In the genomic region with DNA sequence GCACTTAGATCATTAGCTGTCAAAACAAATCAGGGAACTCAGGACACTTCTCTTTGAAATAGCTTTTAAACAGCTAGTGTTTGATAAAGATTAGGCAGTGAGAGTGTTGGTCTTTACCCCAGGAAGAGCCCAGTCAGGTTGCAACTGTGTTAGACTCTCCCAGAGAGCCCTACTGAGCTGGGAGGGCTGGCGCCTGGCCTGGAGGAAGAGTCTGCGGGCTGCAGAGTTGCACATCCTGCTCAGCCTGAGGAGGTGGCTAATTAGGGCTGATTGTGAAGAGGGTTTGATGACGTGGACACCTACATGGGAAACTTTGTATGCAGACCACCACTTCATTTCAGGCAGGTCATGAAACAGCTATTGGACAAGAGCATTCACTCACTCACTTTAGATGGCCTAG, we compare ENCODE assay signal across 1 cellular context.
A peak's percentile ranks its signal among the peaks of the same experiment; 100 is the strongest.
TF ChIP-seq lines count a peak whose summit lies in the region.

No MANE protein-coding gene starts in this region.

TF ChIP-seq in HepG2, 621 proteins besides CTCF, POLR2A, EP300 and RAD21:
- TF ChIP-seq, protein P1, sequence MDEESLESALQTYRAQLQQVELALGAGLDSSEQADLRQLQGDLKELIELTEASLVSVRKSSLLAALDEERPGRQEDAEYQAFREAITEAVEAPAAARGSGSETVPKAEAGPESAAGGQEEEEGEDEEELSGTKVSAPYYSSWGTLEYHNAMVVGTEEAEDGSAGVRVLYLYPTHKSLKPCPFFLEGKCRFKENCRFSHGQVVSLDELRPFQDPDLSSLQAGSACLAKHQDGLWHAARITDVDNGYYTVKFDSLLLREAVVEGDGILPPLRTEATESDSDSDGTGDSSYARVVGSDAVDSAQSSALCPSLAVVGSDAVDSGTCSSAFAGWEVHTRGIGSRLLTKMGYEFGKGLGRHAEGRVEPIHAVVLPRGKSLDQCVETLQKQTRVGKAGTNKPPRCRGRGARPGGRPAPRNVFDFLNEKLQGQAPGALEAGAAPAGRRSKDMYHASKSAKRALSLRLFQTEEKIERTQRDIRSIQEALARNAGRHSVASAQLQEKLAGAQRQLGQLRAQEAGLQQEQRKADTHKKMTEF (CRISPR knock-in tag; IDR thresholded peaks at IDR 0.05): no peak
- TF ChIP-seq SMAD9 (CRISPR knock-in tag; IDR thresholded peaks at IDR 0.05) (no peak), JUND (CRISPR knock-in tag; IDR thresholded peaks at IDR 0.05) (no peak), CREB1 (IDR thresholded peaks at IDR 0.05) (peak; percentile 57; the same call in 1 of the 2 replicates), CREB1 (CRISPR knock-in tag; IDR thresholded peaks at IDR 0.05) (no peak)
